Comparison of ENCODE assay signal across 20 cellular contexts in the genomic region with DNA sequence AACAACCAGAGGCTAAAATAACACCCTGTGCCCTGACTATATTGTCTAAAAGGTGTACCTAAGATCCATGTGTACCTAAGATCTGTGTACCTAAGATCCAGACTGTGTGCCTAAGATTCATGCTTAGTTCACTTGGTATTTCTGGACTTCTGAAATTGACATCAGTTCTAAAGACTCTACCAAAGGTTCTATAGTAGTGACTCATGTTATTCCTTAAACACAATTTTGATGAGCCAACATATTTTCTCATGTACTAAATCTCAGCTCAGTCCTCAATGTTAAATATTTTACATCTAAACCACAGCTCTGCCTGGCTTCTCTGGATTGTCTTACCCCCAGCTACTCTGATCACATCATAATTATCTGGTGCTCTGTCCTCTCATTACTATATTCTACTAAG.
"Had no signal": no experiment of that assay in that cellular context is flagged by ENCODE, and none has a peak within 500 bp of the region (broad histone marks: within the 10 kb centered on the region; RNA-seq: fewer than 3 reads in every experiment).

No MANE protein-coding gene starts in this region.

- H3K27me3 ChIP-seq: ascending aorta, breast epithelium, hepatocyte, tibial artery had no signal

- H2AFZ ChIP-seq: hepatocyte had no signal

- FAIRE-seq: frontal cortex had no signal

- H3K79me2 ChIP-seq: hepatocyte had no signal

- H3K27ac ChIP-seq: ascending aorta, breast epithelium, hepatocyte, tibial artery had no signal

- H3K4me2 ChIP-seq: hepatocyte had no signal

- H3K4me1 ChIP-seq: ascending aorta, breast epithelium, tibial artery had no signal

- H3K4me3 ChIP-seq: ascending aorta, breast epithelium, hepatocyte, tibial artery had no signal

- H3K9me3 ChIP-seq: ascending aorta, breast epithelium, tibial artery had no signal

- H3K36me3 ChIP-seq: ascending aorta, breast epithelium, tibial artery had no signal

- DNase-seq: activated CD4-positive, alpha-beta T cell treated with anti-CD3 and anti-CD28 coated beads for 1 hour; activated CD4-positive, alpha-beta T cell treated with anti-CD3 and anti-CD28 coated beads, Interleukin-2, amount 50 U/mL, for 1 hour; activated gamma-delta T cell treated with Interleukin-2 at 50 U/mL for 16 hours; activated T-cell treated with anti-CD3 and anti-CD28 coated beads, Interleukin-2, amount 50 U/mL, for 1 hour; cortex of kidney; endodermal cell; glutamatergic neuron; immature natural killer cell; left ventricle myocardium superior; midbrain; natural killer cell; retina; stimulated activated CD4-positive, alpha-beta T cell treated with anti-CD3 and anti-CD28 coated beads, Interleukin-4, amount 100 ng/mL, for 24 hours; stimulated activated naive CD8-positive, alpha-beta T cell treated with anti-CD3 and anti-CD28 coated beads, Interleukin-15, Interleukin-2, amounts not matched to agents 100 U/mL and 50 U/mL, for 24 hours; T-helper 9 cell; tibial artery had no signal
